ENCODE assay signal across 1 cellular context in genomic region chr15:59703979-59704796, GRCh38.
A peak's percentile ranks its signal among the peaks of the same experiment; 100 is the strongest.
TF ChIP-seq lines count a peak whose summit lies in the region.

No MANE protein-coding gene starts in this region.

TF ChIP-seq in HEK293, 187 proteins besides CTCF, POLR2A, EP300 and RAD21 (continued from another document):
- TF ChIP-seq ZNF580 (tag by site-specific recombination; IDR thresholded peaks at IDR 0.05) (peak; percentile 47; the same call in 1 of the 2 replicates), ZNF670 (tag by site-specific recombination; IDR thresholded peaks at IDR 0.05; ENCODE audit: low read depth) (no peak), ZNF658 (tag by site-specific recombination; IDR thresholded peaks at IDR 0.05) (no peak), YY2 (tag by site-specific recombination; IDR thresholded peaks at IDR 0.05) (no peak), SCRT2 (tag by site-specific recombination; IDR thresholded peaks at IDR 0.05) (no peak), PATZ1 (tag by site-specific recombination; IDR thresholded peaks at IDR 0.05) (0 out of 2 replicates have a peak, but pooled peaks have one; percentile 18), ZBTB17 (tag by site-specific recombination; IDR thresholded peaks at IDR 0.05) (peak; percentile 52), ZNF155 (tag by site-specific recombination; IDR thresholded peaks at IDR 0.05) (no peak), ZNF501 (tag by site-specific recombination; IDR thresholded peaks at IDR 0.05) (no peak), HOXA7 (CRISPR knock-in tag; IDR thresholded peaks at IDR 0.05; ENCODE audit: borderline replicate concordance) (no peak), ZNF266 (tag by site-specific recombination; IDR thresholded peaks at IDR 0.05; ENCODE audit: low read depth) (no peak), ZNF510 (tag by site-specific recombination; IDR thresholded peaks at IDR 0.05; ENCODE audit: insufficient replicate concordance) (peak; percentile 95), ZNF341 (tag by site-specific recombination; IDR thresholded peaks at IDR 0.05; ENCODE audit: low read depth) (peak; percentile 84), GLI4 (tag by site-specific recombination; IDR thresholded peaks at IDR 0.05) (no peak), ZIC2 (tag by site-specific recombination; IDR thresholded peaks at IDR 0.05) (peak; percentile 42), ZNF433 (tag by site-specific recombination; IDR thresholded peaks at IDR 0.05; ENCODE audit: low read depth) (no peak), ZSCAN23 (tag by site-specific recombination; IDR thresholded peaks at IDR 0.05) (no peak), ZXDB (tag by site-specific recombination; IDR thresholded peaks at IDR 0.05) (peak; percentile 76), REPIN1 (tag by site-specific recombination; IDR thresholded peaks at IDR 0.05; ENCODE audit: low read depth) (no peak), ZNF610 (tag by site-specific recombination; IDR thresholded peaks at IDR 0.05; ENCODE audit: borderline replicate concordance) (no peak), ZNF211 (tag by site-specific recombination; IDR thresholded peaks at IDR 0.05; ENCODE audit: low read depth) (no peak), ZNF843 (tag by site-specific recombination; IDR thresholded peaks at IDR 0.05) (peak; percentile 80)
- TF ChIP-seq, protein P1, sequence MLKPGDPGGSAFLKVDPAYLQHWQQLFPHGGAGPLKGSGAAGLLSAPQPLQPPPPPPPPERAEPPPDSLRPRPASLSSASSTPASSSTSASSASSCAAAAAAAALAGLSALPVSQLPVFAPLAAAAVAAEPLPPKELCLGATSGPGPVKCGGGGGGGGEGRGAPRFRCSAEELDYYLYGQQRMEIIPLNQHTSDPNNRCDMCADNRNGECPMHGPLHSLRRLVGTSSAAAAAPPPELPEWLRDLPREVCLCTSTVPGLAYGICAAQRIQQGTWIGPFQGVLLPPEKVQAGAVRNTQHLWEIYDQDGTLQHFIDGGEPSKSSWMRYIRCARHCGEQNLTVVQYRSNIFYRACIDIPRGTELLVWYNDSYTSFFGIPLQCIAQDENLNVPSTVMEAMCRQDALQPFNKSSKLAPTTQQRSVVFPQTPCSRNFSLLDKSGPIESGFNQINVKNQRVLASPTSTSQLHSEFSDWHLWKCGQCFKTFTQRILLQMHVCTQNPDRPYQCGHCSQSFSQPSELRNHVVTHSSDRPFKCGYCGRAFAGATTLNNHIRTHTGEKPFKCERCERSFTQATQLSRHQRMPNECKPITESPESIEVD (tag by site-specific recombination; IDR thresholded peaks at IDR 0.05) = peak; percentile 54
- TF ChIP-seq, protein P2, sequence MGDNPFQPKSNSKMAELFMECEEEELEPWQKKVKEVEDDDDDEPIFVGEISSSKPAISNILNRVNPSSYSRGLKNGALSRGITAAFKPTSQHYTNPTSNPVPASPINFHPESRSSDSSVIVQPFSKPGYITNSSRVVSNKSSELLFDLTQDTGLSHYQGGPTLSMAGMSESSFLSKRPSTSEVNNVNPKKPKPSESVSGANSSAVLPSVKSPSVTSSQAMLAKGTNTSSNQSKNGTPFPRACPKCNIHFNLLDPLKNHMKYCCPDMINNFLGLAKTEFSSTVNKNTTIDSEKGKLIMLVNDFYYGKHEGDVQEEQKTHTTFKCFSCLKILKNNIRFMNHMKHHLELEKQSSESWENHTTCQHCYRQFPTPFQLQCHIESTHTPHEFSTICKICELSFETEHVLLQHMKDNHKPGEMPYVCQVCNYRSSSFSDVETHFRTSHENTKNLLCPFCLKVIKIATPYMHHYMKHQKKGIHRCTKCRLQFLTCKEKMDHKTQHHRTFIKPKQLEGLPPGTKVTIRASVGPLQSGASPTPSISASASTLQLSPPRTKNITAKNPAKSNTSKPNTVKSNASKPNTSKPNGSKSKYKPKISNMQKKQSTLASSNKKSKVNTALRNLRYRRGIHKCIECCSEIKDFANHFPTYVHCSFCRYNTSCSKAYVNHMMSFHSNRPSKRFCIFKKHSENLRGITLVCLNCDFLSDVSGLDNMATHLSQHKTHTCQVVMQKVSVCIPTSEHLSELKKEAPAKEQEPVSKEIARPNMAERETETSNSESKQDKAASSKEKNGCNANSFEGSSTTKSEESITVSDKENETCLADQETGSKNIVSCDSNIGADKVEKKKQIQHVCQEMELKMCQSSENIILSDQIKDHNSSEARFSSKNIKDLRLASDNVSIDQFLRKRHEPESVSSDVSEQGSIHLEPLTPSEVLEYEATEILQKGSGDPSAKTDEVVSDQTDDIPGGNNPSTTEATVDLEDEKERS (tag by site-specific recombination; IDR thresholded peaks at IDR 0.05) = no peak
- TF ChIP-seq, protein P3, sequence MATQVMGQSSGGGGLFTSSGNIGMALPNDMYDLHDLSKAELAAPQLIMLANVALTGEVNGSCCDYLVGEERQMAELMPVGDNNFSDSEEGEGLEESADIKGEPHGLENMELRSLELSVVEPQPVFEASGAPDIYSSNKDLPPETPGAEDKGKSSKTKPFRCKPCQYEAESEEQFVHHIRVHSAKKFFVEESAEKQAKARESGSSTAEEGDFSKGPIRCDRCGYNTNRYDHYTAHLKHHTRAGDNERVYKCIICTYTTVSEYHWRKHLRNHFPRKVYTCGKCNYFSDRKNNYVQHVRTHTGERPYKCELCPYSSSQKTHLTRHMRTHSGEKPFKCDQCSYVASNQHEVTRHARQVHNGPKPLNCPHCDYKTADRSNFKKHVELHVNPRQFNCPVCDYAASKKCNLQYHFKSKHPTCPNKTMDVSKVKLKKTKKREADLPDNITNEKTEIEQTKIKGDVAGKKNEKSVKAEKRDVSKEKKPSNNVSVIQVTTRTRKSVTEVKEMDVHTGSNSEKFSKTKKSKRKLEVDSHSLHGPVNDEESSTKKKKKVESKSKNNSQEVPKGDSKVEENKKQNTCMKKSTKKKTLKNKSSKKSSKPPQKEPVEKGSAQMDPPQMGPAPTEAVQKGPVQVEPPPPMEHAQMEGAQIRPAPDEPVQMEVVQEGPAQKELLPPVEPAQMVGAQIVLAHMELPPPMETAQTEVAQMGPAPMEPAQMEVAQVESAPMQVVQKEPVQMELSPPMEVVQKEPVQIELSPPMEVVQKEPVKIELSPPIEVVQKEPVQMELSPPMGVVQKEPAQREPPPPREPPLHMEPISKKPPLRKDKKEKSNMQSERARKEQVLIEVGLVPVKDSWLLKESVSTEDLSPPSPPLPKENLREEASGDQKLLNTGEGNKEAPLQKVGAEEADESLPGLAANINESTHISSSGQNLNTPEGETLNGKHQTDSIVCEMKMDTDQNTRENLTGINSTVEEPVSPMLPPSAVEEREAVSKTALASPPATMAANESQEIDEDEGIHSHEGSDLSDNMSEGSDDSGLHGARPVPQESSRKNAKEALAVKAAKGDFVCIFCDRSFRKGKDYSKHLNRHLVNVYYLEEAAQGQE (tag by site-specific recombination; IDR thresholded peaks at IDR 0.05) = no peak
- TF ChIP-seq, protein P4, sequence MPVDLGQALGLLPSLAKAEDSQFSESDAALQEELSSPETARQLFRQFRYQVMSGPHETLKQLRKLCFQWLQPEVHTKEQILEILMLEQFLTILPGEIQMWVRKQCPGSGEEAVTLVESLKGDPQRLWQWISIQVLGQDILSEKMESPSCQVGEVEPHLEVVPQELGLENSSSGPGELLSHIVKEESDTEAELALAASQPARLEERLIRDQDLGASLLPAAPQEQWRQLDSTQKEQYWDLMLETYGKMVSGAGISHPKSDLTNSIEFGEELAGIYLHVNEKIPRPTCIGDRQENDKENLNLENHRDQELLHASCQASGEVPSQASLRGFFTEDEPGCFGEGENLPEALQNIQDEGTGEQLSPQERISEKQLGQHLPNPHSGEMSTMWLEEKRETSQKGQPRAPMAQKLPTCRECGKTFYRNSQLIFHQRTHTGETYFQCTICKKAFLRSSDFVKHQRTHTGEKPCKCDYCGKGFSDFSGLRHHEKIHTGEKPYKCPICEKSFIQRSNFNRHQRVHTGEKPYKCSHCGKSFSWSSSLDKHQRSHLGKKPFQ (tag by site-specific recombination; IDR thresholded peaks at IDR 0.05) = peak; percentile 92
- TF ChIP-seq, protein P5, sequence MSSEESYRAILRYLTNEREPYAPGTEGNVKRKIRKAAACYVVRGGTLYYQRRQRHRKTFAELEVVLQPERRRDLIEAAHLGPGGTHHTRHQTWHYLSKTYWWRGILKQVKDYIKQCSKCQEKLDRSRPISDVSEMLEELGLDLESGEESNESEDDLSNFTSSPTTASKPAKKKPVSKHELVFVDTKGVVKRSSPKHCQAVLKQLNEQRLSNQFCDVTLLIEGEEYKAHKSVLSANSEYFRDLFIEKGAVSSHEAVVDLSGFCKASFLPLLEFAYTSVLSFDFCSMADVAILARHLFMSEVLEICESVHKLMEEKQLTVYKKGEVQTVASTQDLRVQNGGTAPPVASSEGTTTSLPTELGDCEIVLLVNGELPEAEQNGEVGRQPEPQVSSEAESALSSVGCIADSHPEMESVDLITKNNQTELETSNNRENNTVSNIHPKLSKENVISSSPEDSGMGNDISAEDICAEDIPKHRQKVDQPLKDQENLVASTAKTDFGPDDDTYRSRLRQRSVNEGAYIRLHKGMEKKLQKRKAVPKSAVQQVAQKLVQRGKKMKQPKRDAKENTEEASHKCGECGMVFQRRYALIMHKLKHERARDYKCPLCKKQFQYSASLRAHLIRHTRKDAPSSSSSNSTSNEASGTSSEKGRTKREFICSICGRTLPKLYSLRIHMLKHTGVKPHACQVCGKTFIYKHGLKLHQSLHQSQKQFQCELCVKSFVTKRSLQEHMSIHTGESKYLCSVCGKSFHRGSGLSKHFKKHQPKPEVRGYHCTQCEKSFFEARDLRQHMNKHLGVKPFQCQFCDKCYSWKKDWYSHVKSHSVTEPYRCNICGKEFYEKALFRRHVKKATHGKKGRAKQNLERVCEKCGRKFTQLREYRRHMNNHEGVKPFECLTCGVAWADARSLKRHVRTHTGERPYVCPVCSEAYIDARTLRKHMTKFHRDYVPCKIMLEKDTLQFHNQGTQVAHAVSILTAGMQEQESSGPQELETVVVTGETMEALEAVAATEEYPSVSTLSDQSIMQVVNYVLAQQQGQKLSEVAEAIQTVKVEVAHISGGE (tag by site-specific recombination; conservative IDR thresholded peaks at IDR 0.05; ENCODE audit: low read depth) = no peak
